1 cellular context compared by ENCODE assay signal in the genomic region with DNA sequence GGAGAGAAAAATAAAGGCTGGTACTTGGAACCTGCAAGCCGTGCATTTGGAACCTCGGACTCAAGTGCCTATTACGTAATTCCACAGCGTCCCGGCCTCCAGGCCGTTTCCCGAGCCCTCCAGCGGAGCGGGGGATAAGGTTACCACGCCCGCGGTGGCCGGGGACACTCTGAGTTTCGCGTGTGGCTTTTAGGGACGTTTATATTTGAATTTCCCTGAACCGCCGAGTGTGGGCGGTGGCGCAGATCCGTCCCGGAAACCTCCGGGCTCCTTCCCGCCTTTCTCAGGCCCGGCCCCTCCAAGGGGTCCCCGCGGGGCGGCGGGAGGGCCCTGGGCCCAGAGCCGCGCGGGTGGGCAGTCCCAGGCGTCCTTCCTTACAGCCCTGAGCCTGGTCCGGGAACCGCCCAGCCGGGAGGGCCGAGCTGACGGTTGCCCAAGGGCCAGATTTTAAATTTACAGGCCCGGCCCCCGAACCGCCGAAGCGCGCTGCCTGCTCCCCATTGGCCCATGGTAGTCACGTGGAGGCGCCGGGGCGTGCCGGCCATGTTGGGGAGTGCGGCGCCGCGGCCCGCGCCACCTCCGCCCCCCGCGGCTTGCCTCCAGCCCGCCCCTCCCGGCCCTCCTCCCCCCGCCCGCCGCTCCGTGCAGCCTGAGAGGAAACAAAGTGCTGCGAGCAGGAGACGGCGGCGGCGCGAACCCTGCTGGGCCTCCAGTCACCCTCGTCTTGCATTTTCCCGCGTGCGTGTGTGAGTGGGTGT.
TF ChIP-seq lines count a peak whose summit lies in the region.

LMNB1 (plus strand) TSS at position 638 of the 758 bp plus-strand sequence. CDS start 373 bp downstream, outside the sequence.

TF ChIP-seq in GM12878, 131 proteins besides CTCF, POLR2A, EP300 and RAD21 (continued from another document and continues in another):
- TF ChIP-seq BCL3 (IDR thresholded peaks at IDR 0.05; ENCODE audit: borderline replicate concordance, insufficient read depth, low read depth, low read length, poor library complexity, severe bottlenecking) = peak; percentile 42
- TF ChIP-seq, protein P1, sequence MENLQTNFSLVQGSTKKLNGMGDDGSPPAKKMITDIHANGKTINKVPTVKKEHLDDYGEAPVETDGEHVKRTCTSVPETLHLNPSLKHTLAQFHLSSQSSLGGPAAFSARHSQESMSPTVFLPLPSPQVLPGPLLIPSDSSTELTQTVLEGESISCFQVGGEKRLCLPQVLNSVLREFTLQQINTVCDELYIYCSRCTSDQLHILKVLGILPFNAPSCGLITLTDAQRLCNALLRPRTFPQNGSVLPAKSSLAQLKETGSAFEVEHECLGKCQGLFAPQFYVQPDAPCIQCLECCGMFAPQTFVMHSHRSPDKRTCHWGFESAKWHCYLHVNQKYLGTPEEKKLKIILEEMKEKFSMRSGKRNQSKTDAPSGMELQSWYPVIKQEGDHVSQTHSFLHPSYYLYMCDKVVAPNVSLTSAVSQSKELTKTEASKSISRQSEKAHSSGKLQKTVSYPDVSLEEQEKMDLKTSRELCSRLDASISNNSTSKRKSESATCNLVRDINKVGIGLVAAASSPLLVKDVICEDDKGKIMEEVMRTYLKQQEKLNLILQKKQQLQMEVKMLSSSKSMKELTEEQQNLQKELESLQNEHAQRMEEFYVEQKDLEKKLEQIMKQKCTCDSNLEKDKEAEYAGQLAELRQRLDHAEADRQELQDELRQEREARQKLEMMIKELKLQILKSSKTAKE (IDR thresholded peaks at IDR 0.05; ENCODE audit: low read depth, poor library complexity, severe bottlenecking) = no peak
- no peak for TF ChIP-seq E2F8 (IDR thresholded peaks at IDR 0.05; ENCODE audit: low read depth, partially characterized antibody)
- TF ChIP-seq SP1 (IDR thresholded peaks at IDR 0.05; ENCODE audit: low read depth, low read length) = peak; percentile 57
- TF ChIP-seq, protein P2, sequence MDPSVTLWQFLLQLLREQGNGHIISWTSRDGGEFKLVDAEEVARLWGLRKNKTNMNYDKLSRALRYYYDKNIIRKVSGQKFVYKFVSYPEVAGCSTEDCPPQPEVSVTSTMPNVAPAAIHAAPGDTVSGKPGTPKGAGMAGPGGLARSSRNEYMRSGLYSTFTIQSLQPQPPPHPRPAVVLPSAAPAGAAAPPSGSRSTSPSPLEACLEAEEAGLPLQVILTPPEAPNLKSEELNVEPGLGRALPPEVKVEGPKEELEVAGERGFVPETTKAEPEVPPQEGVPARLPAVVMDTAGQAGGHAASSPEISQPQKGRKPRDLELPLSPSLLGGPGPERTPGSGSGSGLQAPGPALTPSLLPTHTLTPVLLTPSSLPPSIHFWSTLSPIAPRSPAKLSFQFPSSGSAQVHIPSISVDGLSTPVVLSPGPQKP (IDR thresholded peaks at IDR 0.05; ENCODE audit: low read depth, low read length) = no peak
- TF ChIP-seq YBX1 (IDR thresholded peaks at IDR 0.05) = no peak
- 0 out of 4 replicates have a peak, but pooled peaks of 1 of the 2 experiments have one; percentile 49 for TF ChIP-seq SRF (IDR thresholded peaks at IDR 0.05; ENCODE audit: low read depth in 2 of 2, low read length in 2 of 2)
- no peak for TF ChIP-seq ZNF592 (IDR thresholded peaks at IDR 0.05)
- 0 out of 2 replicates have a peak, but pooled peaks have one; percentile 28 for TF ChIP-seq NR2F1 (conservative IDR thresholded peaks at IDR 0.05)
- TF ChIP-seq RAD51 (IDR thresholded peaks at IDR 0.05) = peak; percentile 84
- TF ChIP-seq HSF1 (IDR thresholded peaks at IDR 0.05; ENCODE audit: low read depth, low read length) = no peak
- no peak for TF ChIP-seq HDAC2 (IDR thresholded peaks at IDR 0.05)
- peak; percentile 92; the same call in 1 of the 2 replicates for TF ChIP-seq EED (IDR thresholded peaks at IDR 0.05; ENCODE audit: low read depth)
- no peak for TF ChIP-seq HDAC6 (IDR thresholded peaks at IDR 0.05; ENCODE audit: unreplicated experiment)
- TF ChIP-seq MAX (IDR thresholded peaks at IDR 0.05; ENCODE audit: low read depth, low read length) = peak; percentile 98
- TF ChIP-seq, protein P3, sequence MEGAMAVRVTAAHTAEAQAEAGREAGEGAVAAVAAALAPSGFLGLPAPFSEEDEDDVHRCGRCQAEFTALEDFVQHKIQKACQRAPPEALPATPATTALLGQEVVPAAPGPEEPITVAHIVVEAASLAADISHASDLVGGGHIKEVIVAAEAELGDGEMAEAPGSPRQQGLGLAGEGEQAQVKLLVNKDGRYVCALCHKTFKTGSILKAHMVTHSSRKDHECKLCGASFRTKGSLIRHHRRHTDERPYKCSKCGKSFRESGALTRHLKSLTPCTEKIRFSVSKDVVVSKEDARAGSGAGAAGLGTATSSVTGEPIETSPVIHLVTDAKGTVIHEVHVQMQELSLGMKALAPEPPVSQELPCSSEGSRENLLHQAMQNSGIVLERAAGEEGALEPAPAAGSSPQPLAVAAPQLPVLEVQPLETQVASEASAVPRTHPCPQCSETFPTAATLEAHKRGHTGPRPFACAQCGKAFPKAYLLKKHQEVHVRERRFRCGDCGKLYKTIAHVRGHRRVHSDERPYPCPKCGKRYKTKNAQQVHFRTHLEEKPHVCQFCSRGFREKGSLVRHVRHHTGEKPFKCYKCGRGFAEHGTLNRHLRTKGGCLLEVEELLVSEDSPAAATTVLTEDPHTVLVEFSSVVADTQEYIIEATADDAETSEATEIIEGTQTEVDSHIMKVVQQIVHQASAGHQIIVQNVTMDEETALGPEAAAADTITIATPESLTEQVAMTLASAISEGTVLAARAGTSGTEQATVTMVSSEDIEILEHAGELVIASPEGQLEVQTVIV (IDR thresholded peaks at IDR 0.05; ENCODE audit: borderline replicate concordance, partially characterized antibody) = peak; percentile 31
- TF ChIP-seq MYC (IDR thresholded peaks at IDR 0.05; ENCODE audit: insufficient read depth, insufficient read length, insufficient replicate concordance, low read length, severe bottlenecking) = no peak
- no peak for TF ChIP-seq REST (IDR thresholded peaks at IDR 0.05; ENCODE audit: low read depth, low read length)
- TF ChIP-seq ZNF274 (IDR thresholded peaks at IDR 0.05; ENCODE audit: insufficient read depth, insufficient read length) = no peak
- TF ChIP-seq PBX3 (IDR thresholded peaks at IDR 0.05; ENCODE audit: insufficient replicate concordance, low read depth, low read length) = no peak
- TF ChIP-seq GABPA (IDR thresholded peaks at IDR 0.05; ENCODE audit: low read depth) = no peak
- 0 out of 2 replicates have a peak, but pooled peaks have one; percentile 10 for TF ChIP-seq ZSCAN29 (IDR thresholded peaks at IDR 0.05)
- TF ChIP-seq PML (IDR thresholded peaks at IDR 0.05; ENCODE audit: low read length) = peak; percentile 84
- no peak for TF ChIP-seq TCF7 (IDR thresholded peaks at IDR 0.05; ENCODE audit: borderline replicate concordance)
- peak; percentile 45; the same call in 1 of the 2 replicates for TF ChIP-seq CHD2 (IDR thresholded peaks at IDR 0.05; ENCODE audit: borderline replicate concordance, low read depth, low read length)
- no peak for TF ChIP-seq ESRRA (IDR thresholded peaks at IDR 0.05; ENCODE audit: low read length)
- peak; percentile 93 for TF ChIP-seq IKZF1 (conservative IDR thresholded peaks at IDR 0.05)
- peak; percentile 33; the same call in 1 of the 2 replicates for TF ChIP-seq TBL1XR1 (IDR thresholded peaks at IDR 0.05; ENCODE audit: low read depth, low read length)
